ENCODE assay signal across 23 cellular contexts in genomic region chr1:204882479-204882878, GRCh38. TPM values are rescaled to one million over a fixed set of nuclear protein-coding genes. Genes with fewer than 3 reads are reported as not detected.
A peak's percentile ranks its signal among the peaks of the same experiment; 100 is the strongest.
DNase-seq lines count a peak whose midpoint lies in the region; ATAC-seq and TF ChIP-seq lines count a peak whose summit lies in the region.
"Had no signal": no experiment of that assay in that cellular context is flagged by ENCODE, and none has a peak within 500 bp of the region (broad histone marks: within the 10 kb centered on the region; RNA-seq: fewer than 3 reads in every experiment).

No MANE protein-coding gene starts in this region.

- no peak overlapping the region for H3K23ac ChIP-seq in H9 (ENCODE audit: insufficient read length, low read depth, low read length)

- no peak overlapping the region for H2AK5ac ChIP-seq in H9 (ENCODE audit: insufficient read length, low read length)

- no peak overlapping the region for H3K18ac ChIP-seq in H9 (ENCODE audit: insufficient read length, low read depth, low read length)

- H3K4me1 ChIP-seq in prostate gland (replicated peaks) = no peaks in the 10 kb centered on the region
- peaks cover 9% of the 10 kb centered on the region; the same call in 1 of the 2 replicates for H3K4me1 ChIP-seq in H9 (ENCODE audit: insufficient read depth, low read length)
- H3K4me1 ChIP-seq: breast epithelium had no signal

- no peaks in the 10 kb centered on the region for H3K23me2 ChIP-seq in H9 (ENCODE audit: insufficient read length, low read depth, low read length, poor library complexity, severe bottlenecking)

- H4K20me1 ChIP-seq in H9 (ENCODE audit: control insufficient read depth, insufficient read depth, insufficient read length) = no peaks in the 10 kb centered on the region

- no peak overlapping the region for H3K56ac ChIP-seq in H9 (ENCODE audit: insufficient read length, low read depth, low read length)

- H4K91ac ChIP-seq in H9 (ENCODE audit: insufficient read length, low read depth, low read length) = no peak overlapping the region

- no peak overlapping the region for H3K14ac ChIP-seq in H9 (ENCODE audit: insufficient read depth, low read length)

- no peak overlapping the region for H2BK5ac ChIP-seq in H9 (ENCODE audit: insufficient read length, low read length)

- intact Hi-C loops in prostate gland (cut with DNase I) = loop anchor here (5.0 kb wide), 1 partner anchor 55 kb away; no protein-coding TSS in a partner anchor

- ATAC-seq in GM19395 (IDR thresholded peaks at IDR 0.05; ENCODE audit: unreplicated experiment) = no peak
- ATAC-seq: natural killer cell, sciatic nerve had no signal

- H3T11ph ChIP-seq in H9 (ENCODE audit: low read length) = no peak overlapping the region

- no peak for TF ChIP-seq CTCF in coronary artery (IDR thresholded peaks at IDR 0.05)
- TF ChIP-seq CTCF in prostate gland (IDR thresholded peaks at IDR 0.05) = no peak
- no peak for TF ChIP-seq CTCF in H9 (conservative IDR thresholded peaks at IDR 0.05)

- H2BK12ac ChIP-seq in H9 (ENCODE audit: insufficient read length, low read depth, low read length) = no peak overlapping the region

- H3K9me3 Mint-ChIP-seq in H9 = no peaks in the 10 kb centered on the region
- H3K9me3 Mint-ChIP-seq: activated CD4-positive, alpha-beta memory T cell treated with anti-CD3 and anti-CD28 coated beads, Interleukin-2, amount 10 ng/mL, durations not matched to agents 7 days and 5 days; CD4-positive, alpha-beta memory T cell; dendritic cell treated with granulocyte-macrophage colony-stimulating factor and Interleukin-4, amounts not matched to agents 40 ng/mL and 50 ng/mL, for 4 days; natural killer cell had no signal

- no peaks in the 10 kb centered on the region for H3K79me2 ChIP-seq in H9 (ENCODE audit: insufficient read depth, low read length)

- H2BK15ac ChIP-seq in H9 (ENCODE audit: low read depth, low read length) = no peak overlapping the region

- H2BK120ac ChIP-seq in H9 (ENCODE audit: low read depth, low read length, poor library complexity, severe bottlenecking) = no peak overlapping the region

- no peak overlapping the region for H3K4me3 Mint-ChIP-seq in H9
- H3K4me3 Mint-ChIP-seq: activated CD4-positive, alpha-beta memory T cell treated with anti-CD3 and anti-CD28 coated beads, Interleukin-2, amount 10 ng/mL, durations not matched to agents 7 days and 5 days; CD4-positive, alpha-beta memory T cell; dendritic cell treated with granulocyte-macrophage colony-stimulating factor and Interleukin-4, amounts not matched to agents 40 ng/mL and 50 ng/mL, for 4 days; natural killer cell had no signal

- no peak overlapping the region for H2BK20ac ChIP-seq in H9 (ENCODE audit: low read depth, low read length, poor library complexity, severe bottlenecking)

- no peaks in the 10 kb centered on the region for H3K36me3 Mint-ChIP-seq in H9 (ENCODE audit: insufficient read depth in 1 of 3, low read depth in 3 of 3)
- H3K36me3 Mint-ChIP-seq: CD4-positive, alpha-beta memory T cell; natural killer cell had no signal

- H3K27ac ChIP-seq in coronary artery = no peak overlapping the region
- peak overlapping the region; percentile 18 to 49 for H3K27ac ChIP-seq in prostate gland
- no peak overlapping the region for H3K27ac ChIP-seq in H9 (ENCODE audit: insufficient read length, low read depth, low read length)

- H3K27me3 ChIP-seq in prostate gland (replicated peaks; ENCODE audit: insufficient read depth) (no peaks in the 10 kb centered on the region), H9 (ENCODE audit: insufficient read depth, low read length) (no peaks in the 10 kb centered on the region)
- H3K27me3 ChIP-seq: adrenal gland, breast epithelium had no signal

- H3K4me3 ChIP-seq in coronary artery (no peak overlapping the region), prostate gland (no peak overlapping the region)
- H3K4me3 ChIP-seq: adrenal gland, breast epithelium had no signal

- 43% methylated on average over 3 of the region's 3 CpGs for WGBS in prostate gland
- no CpG with 5 or more reads among the region's 3 CpGs for WGBS in H9 (ENCODE audit: extremely low coverage, insufficient read length, low lambda C conversion rate)

- H3K27me3 Mint-ChIP-seq in H9 (ENCODE audit: low read depth) = peaks cover 2% of the 10 kb centered on the region

- H3K27ac Mint-ChIP-seq in H9 = no peak overlapping the region
- H3K27ac Mint-ChIP-seq: activated CD4-positive, alpha-beta memory T cell treated with anti-CD3 and anti-CD28 coated beads, Interleukin-2, amount 10 ng/mL, durations not matched to agents 7 days and 5 days; CD4-positive, alpha-beta memory T cell; dendritic cell treated with granulocyte-macrophage colony-stimulating factor and Interleukin-4, amounts not matched to agents 40 ng/mL and 50 ng/mL, for 4 days; natural killer cell had no signal

- no peak overlapping the region for H3K4ac ChIP-seq in H9 (ENCODE audit: low read depth, low read length)

- H3K9me3 ChIP-seq in prostate gland (no peaks in the 10 kb centered on the region), H9 (ENCODE audit: control insufficient read depth, low read depth, low read length) (no peaks in the 10 kb centered on the region)
- H3K9me3 ChIP-seq: adrenal gland, breast epithelium had no signal

- no peaks in the 10 kb centered on the region for H3K79me1 ChIP-seq in H9 (ENCODE audit: insufficient read depth, low read depth, low read length, poor library complexity, severe bottlenecking)

- no peak overlapping the region for H4K5ac ChIP-seq in H9 (ENCODE audit: insufficient read length, low read depth, low read length)

- H3K36me3 ChIP-seq in prostate gland = no peaks in the 10 kb centered on the region
- H3K36me3 ChIP-seq: adrenal gland, breast epithelium had no signal

- no peak overlapping the region for H4K8ac ChIP-seq in H9 (replicated peaks; ENCODE audit: insufficient read length, low read depth, low read length)

- no peak overlapping the region for H3K4me2 ChIP-seq in H9 (ENCODE audit: insufficient read depth, insufficient read length, low read length)

- DNase-seq in COLO668 (lab: John Stamatoyannopoulos, UW; ENCODE audit: unreplicated experiment) (peak; percentile 62), NCI-H1092 treated with DMSO at 0.1 percent for 48 hours (lab: John Stamatoyannopoulos, UW) (peak; percentile 61), coronary artery (ENCODE audit: low spot score) (peak; percentile 22), prostate gland (ENCODE audit: low spot score) (peak; percentile 28), NCI-H748 treated with DMSO at 0.1 percent for 48 hours (lab: John Stamatoyannopoulos, UW) (no peak), H9 (no peak), NCI-H2227 (lab: John Stamatoyannopoulos, UW; ENCODE audit: unreplicated experiment) (no peak)
- DNase-seq: activated gamma-delta T cell; CD4-positive, alpha-beta memory T cell; glutamatergic neuron; Karpas-422; natural killer cell; NCI-H1048; NCI-H82; Right ventricle myocardium superior; stimulated activated CD8-positive, alpha-beta memory T cell treated with anti-CD3 and anti-CD28 coated beads, Interleukin-4, amount 100 ng/mL, for 48 hours had no signal

- H3K4me1 Mint-ChIP-seq in H9 = peaks cover 17 to 31% of the 10 kb centered on the region in 2 experiments
- H3K4me1 Mint-ChIP-seq: activated CD4-positive, alpha-beta memory T cell treated with anti-CD3 and anti-CD28 coated beads, Interleukin-2, amount 10 ng/mL, durations not matched to agents 7 days and 5 days; CD4-positive, alpha-beta memory T cell; natural killer cell had no signal

- no peak overlapping the region for H3K9ac ChIP-seq in H9 (ENCODE audit: extremely low read depth, insufficient read length, low read length)

- H2AFZ ChIP-seq in H9 (ENCODE audit: low read length) = no peak overlapping the region

- TF ChIP-seq POLR2A in prostate gland (IDR thresholded peaks at IDR 0.05) = no peak

RNA-seq across cellular contexts. Expression of gene NFASC, which starts 11.8 kb away (rescaled TPM):
- total RNA-seq in prostate gland = 10 to 100 TPM in 1 of 2 donors, 1 to 10 TPM in 1; 3.7 to 13.2 TPM
- total RNA-seq in H9 (2021) = 5.0 and 5.7 TPM in 2 replicates
- total RNA-seq: CD4-positive, alpha-beta memory T cell; osteocyte had no signal

Comparison
In these comparisons a context has a peak if more than half of its experiments do, and no peak if none do; other contexts are left out.
1. DNase-seq: peak in COLO668 (single experiment), NCI-H1092 treated with DMSO at 0.1 percent for 48 hours (single experiment), coronary artery (single experiment) and prostate gland (single experiment); none in NCI-H748 treated with DMSO at 0.1 percent for 48 hours (single experiment), H9 (single experiment) and NCI-H2227 (single experiment).
2. H3K27ac ChIP-seq: peak in prostate gland (2 of 2); none in coronary artery (0 of 2) and H9 (single experiment).